Comparison of ENCODE assay signal across 1 cellular context in genomic region chr16:1610071-1610840, GRCh38.
A peak's percentile ranks its signal among the peaks of the same experiment; 100 is the strongest.
TF ChIP-seq lines count a peak whose summit lies in the region.

No MANE protein-coding gene starts in this region.

TF ChIP-seq in HepG2, 621 proteins besides CTCF, POLR2A, EP300 and RAD21 (continued from another document and continues in another):
- TF ChIP-seq ARID5B (CRISPR knock-in tag; IDR thresholded peaks at IDR 0.05) (peak; percentile 44), HOXA3 (CRISPR knock-in tag; IDR thresholded peaks at IDR 0.05) (peak; percentile 56), ZNF614 (CRISPR knock-in tag; IDR thresholded peaks at IDR 0.05; ENCODE audit: borderline replicate concordance) (no peak), TBP (CRISPR knock-in tag; IDR thresholded peaks at IDR 0.05) (no peak), ZNF777 (CRISPR knock-in tag; IDR thresholded peaks at IDR 0.05) (peak; percentile 88), MLXIP (CRISPR knock-in tag; IDR thresholded peaks at IDR 0.05; ENCODE audit: borderline replicate concordance) (no peak), ZNF660 (CRISPR knock-in tag; IDR thresholded peaks at IDR 0.05; ENCODE audit: borderline replicate concordance, low read depth) (no peak), ZNF468 (CRISPR knock-in tag; IDR thresholded peaks at IDR 0.05) (no peak), GZF1 (CRISPR knock-in tag; IDR thresholded peaks at IDR 0.05) (no peak), ZNF296 (CRISPR knock-in tag; conservative IDR thresholded peaks at IDR 0.05) (no peak), SNAPC2 (CRISPR knock-in tag; IDR thresholded peaks at IDR 0.05) (no peak), ZNF251 (CRISPR knock-in tag; IDR thresholded peaks at IDR 0.05) (no peak), TEAD2 (CRISPR knock-in tag; IDR thresholded peaks at IDR 0.05) (no peak), CBFB (CRISPR knock-in tag; IDR thresholded peaks at IDR 0.05) (no peak), ZNF430 (CRISPR knock-in tag; IDR thresholded peaks at IDR 0.05) (peak; percentile 69; the same call in 1 of the 2 replicates), FOSL1 (CRISPR knock-in tag; IDR thresholded peaks at IDR 0.05; ENCODE audit: borderline replicate concordance) (no peak), ZNF232 (CRISPR knock-in tag; IDR thresholded peaks at IDR 0.05; ENCODE audit: borderline replicate concordance) (peak; percentile 89), ZNF672 (CRISPR knock-in tag; IDR thresholded peaks at IDR 0.05) (no peak), ARID4A (CRISPR knock-in tag; IDR thresholded peaks at IDR 0.05; ENCODE audit: borderline replicate concordance) (peak; percentile 99), ZNF609 (CRISPR knock-in tag; IDR thresholded peaks at IDR 0.05; ENCODE audit: borderline replicate concordance) (no peak), CSRNP1 (CRISPR knock-in tag; IDR thresholded peaks at IDR 0.05) (peak; percentile 69; the same call in 1 of the 2 replicates), TCF12 (IDR thresholded peaks at IDR 0.05) (no peak), TCF12 (CRISPR knock-in tag; IDR thresholded peaks at IDR 0.05) (no peak; the same call in 1 of the 2 replicates), ARID2 (CRISPR knock-in tag; IDR thresholded peaks at IDR 0.05; ENCODE audit: borderline replicate concordance) (no peak), GMEB1 (CRISPR knock-in tag; IDR thresholded peaks at IDR 0.05; ENCODE audit: borderline replicate concordance) (peak; percentile 81; the same call in 1 of the 2 replicates), ZNF841 (CRISPR knock-in tag; IDR thresholded peaks at IDR 0.05; ENCODE audit: borderline replicate concordance) (no peak), KDM3A (CRISPR knock-in tag; IDR thresholded peaks at IDR 0.05; ENCODE audit: low read depth) (no peak), JDP2 (CRISPR knock-in tag; IDR thresholded peaks at IDR 0.05; ENCODE audit: borderline replicate concordance) (no peak), FOXA3 (CRISPR knock-in tag; IDR thresholded peaks at IDR 0.05) (no peak; the same call in 1 of the 2 replicates), MTA3 (CRISPR knock-in tag; IDR thresholded peaks at IDR 0.05) (no peak), NFKB2 (CRISPR knock-in tag; IDR thresholded peaks at IDR 0.05; ENCODE audit: borderline replicate concordance) (peak; percentile 41; the same call in 1 of the 2 replicates), ZNF883 (CRISPR knock-in tag; IDR thresholded peaks at IDR 0.05; ENCODE audit: not compliant biosample characterization) (no peak), CREB1 (IDR thresholded peaks at IDR 0.05) (no peak), CREB1 (CRISPR knock-in tag; IDR thresholded peaks at IDR 0.05) (no peak), ZNF501 (CRISPR knock-in tag; IDR thresholded peaks at IDR 0.05) (peak; percentile 83), ZKSCAN8 (CRISPR knock-in tag; IDR thresholded peaks at IDR 0.05; ENCODE audit: borderline replicate concordance) (no peak), GTF2F1 (IDR thresholded peaks at IDR 0.05; ENCODE audit: low read length) (no peak), PAWR (CRISPR knock-in tag; IDR thresholded peaks at IDR 0.05; ENCODE audit: borderline replicate concordance) (no peak), REXO4 (CRISPR knock-in tag; IDR thresholded peaks at IDR 0.05; ENCODE audit: borderline replicate concordance) (no peak), NPAS2 (CRISPR knock-in tag; IDR thresholded peaks at IDR 0.05; ENCODE audit: borderline replicate concordance) (no peak), ZNF747 (CRISPR knock-in tag; IDR thresholded peaks at IDR 0.05; ENCODE audit: borderline replicate concordance) (peak; percentile 75), ADNP (CRISPR knock-in tag; IDR thresholded peaks at IDR 0.05) (no peak), SIN3B (IDR thresholded peaks at IDR 0.05; ENCODE audit: low read length) (no peak), TIGD3 (CRISPR knock-in tag; IDR thresholded peaks at IDR 0.05; ENCODE audit: borderline replicate concordance) (no peak), ZNF234 (CRISPR knock-in tag; conservative IDR thresholded peaks at IDR 0.05) (no peak), KLF15 (CRISPR knock-in tag; IDR thresholded peaks at IDR 0.05; ENCODE audit: borderline replicate concordance) (0 out of 2 replicates have a peak, but pooled peaks have one; percentile 45), PAX8 (CRISPR knock-in tag; IDR thresholded peaks at IDR 0.05; ENCODE audit: borderline replicate concordance) (no peak)
